In the genomic region with DNA sequence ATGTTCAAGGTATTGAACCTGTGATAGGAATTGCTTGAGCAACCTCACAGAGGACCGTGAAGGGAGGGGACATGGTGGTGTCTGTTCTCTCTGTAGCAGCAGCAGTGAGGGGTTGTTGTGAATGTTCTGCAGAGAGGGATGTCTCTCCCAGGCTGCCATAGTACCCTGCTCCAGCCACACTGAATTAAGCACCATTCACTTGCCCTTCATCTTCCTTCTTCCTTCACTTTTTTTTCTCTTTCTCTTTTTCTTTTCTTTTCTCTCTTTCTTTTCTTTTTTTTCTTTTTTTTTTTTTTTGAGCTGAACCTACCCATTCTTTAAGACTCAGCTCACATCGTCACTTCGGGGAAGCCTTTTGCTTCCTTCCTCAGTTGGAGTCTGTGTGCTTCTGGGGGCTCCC, we compare ENCODE assay signal across 8 cellular contexts.
"Had no signal": no experiment of that assay in that cellular context is flagged by ENCODE, and none has a peak within 500 bp of the region (broad histone marks: within the 10 kb centered on the region; RNA-seq: fewer than 3 reads in every experiment).

No MANE protein-coding gene starts in this region.

- FAIRE-seq: G401.6, GM12878, GM12891, GM12892, GM18507, GM19239 had no signal

- ATAC-seq: GM12878 had no signal

- DNase-seq: GDM1, GF-D8 had no signal

- H3K4me3 ChIP-seq: GM12878 had no signal
